In genomic region chr5:154501566-154501965, GRCh38 we compare ENCODE assay signal across 19 cellular contexts. TPM values are rescaled to one million over a fixed set of nuclear protein-coding genes. Genes with fewer than 3 reads are reported as not detected.
DNase-seq lines count a peak whose midpoint lies in the region; ATAC-seq and TF ChIP-seq lines count a peak whose summit lies in the region.
"Had no signal": no experiment of that assay in that cellular context is flagged by ENCODE, and none has a peak within 500 bp of the region (broad histone marks: within the 10 kb centered on the region; RNA-seq: fewer than 3 reads in every experiment).

No MANE protein-coding gene starts in this region.

- H3K9me3 Mint-ChIP-seq in glutamatergic neuron (ENCODE audit: unreplicated experiment): peaks cover 5% of the 10 kb centered on the region

- H3K27ac Mint-ChIP-seq in glutamatergic neuron (ENCODE audit: unreplicated experiment): peak overlapping the region; percentile 59

- DNase-seq in NCI-H2171 treated with DMSO at 0.1 percent for 48 hours (lab: John Stamatoyannopoulos, UW): peak; percentile 57
- DNase-seq in NCI-H2171 (lab: John Stamatoyannopoulos, UW): no peak
- DNase-seq in NCI-H146 treated with DMSO at 0.1 percent for 48 hours (lab: John Stamatoyannopoulos, UW; ENCODE audit: unreplicated experiment): peak; percentile 6
- no peak for DNase-seq in glutamatergic neuron
- no peak for DNase-seq in Kasumi-1 (lab: John Stamatoyannopoulos, UW)
- no peak for DNase-seq in activated CD4-positive, CD25-positive, alpha-beta regulatory T cell (lab: John Stamatoyannopoulos, UW)
- DNase-seq: DMS153, DND-41, GOT3, NCI-H1092, NCI-H1436 treated with DMSO at 0.1 percent for 48 hours, NCI-H2029, NCI-H774, Right ventricle myocardium superior, RPMI8226 had no signal

- peaks cover 13% of the 10 kb centered on the region for H3K4me1 Mint-ChIP-seq in glutamatergic neuron (ENCODE audit: low read depth, unreplicated experiment)

- no peak overlapping the region for H3K4me3 Mint-ChIP-seq in glutamatergic neuron (ENCODE audit: unreplicated experiment)

- no peaks in the 10 kb centered on the region for H3K27me3 Mint-ChIP-seq in glutamatergic neuron (ENCODE audit: unreplicated experiment)

- no peak for ATAC-seq in GM19452 (IDR thresholded peaks at IDR 0.05; ENCODE audit: unreplicated experiment)
- ATAC-seq: HCT116 had no signal

- no peaks in the 10 kb centered on the region for H3K36me3 Mint-ChIP-seq in glutamatergic neuron (ENCODE audit: unreplicated experiment)

- no peak for TF ChIP-seq CTCF in glutamatergic neuron (IDR thresholded peaks at IDR 0.05; ENCODE audit: partially characterized antibody, unreplicated experiment)

RNA-seq across cellular contexts. Expression of gene HAND1, which starts 23.5 kb away (rescaled TPM):
- total RNA-seq in glutamatergic neuron (ENCODE audit: unreplicated experiment): 0.47 TPM
- total RNA-seq: A172, SJSA1 had no signal

RNA-seq across cellular contexts. Expression of gene SAP30L, which starts 55.8 kb away (rescaled TPM):
- total RNA-seq in glutamatergic neuron (ENCODE audit: unreplicated experiment): 18.1 TPM

Comparison
In these comparisons a context has a peak if more than half of its experiments do, and no peak if none do; other contexts are left out.
1. DNase-seq: peak in NCI-H2171 treated with DMSO at 0.1 percent for 48 hours (single experiment) and NCI-H146 treated with DMSO at 0.1 percent for 48 hours (single experiment); none in NCI-H2171 (single experiment), glutamatergic neuron (single experiment), Kasumi-1 (0 of 2) and activated CD4-positive, CD25-positive, alpha-beta regulatory T cell (0 of 4).